In genomic region chr16:19071811-19072777, GRCh38 we compare ENCODE assay signal across 8 cellular contexts. TPM values are rescaled to one million over a fixed set of nuclear protein-coding genes. Genes with fewer than 3 reads are reported as not detected.
DNase-seq lines count a peak whose midpoint lies in the region; ATAC-seq, FAIRE-seq and TF ChIP-seq lines count a peak whose summit lies in the region.

No MANE protein-coding gene starts in this region.

- CTCF ChIA-PET in H1 (lab: Charles Lee; ENCODE audit: partially characterized antibody) = interaction anchor here (0.5 to 2.3 kb wide), 13 partner anchors 9 to 97 kb away, joined by 3 to 9 read pairs (median 4); partner anchors contain the start of gene TMC7

- H3K4me3 ChIP-seq in H1 (ENCODE audit: extremely low read depth in 1 of 4, insufficient read depth in 2 of 4, low read depth in 3 of 4, low read length in 4 of 4) (no peak overlapping the region), tibial nerve (no peak overlapping the region)

- TF ChIP-seq CTCF in H1 (IDR thresholded peaks at IDR 0.05; ENCODE audit: control extremely low read depth in 1 of 3, insufficient read depth in 1 of 3, low read depth in 1 of 3, low read length in 3 of 3) (peak; percentile 74 to 83 (median 82)), tibial nerve (IDR thresholded peaks at IDR 0.05) (peak in 4 of 5 experiments; percentile 53 to 63 (median 56))

- H3K79me2 ChIP-seq in H1 (ENCODE audit: control insufficient read depth in 1 of 2, insufficient read depth in 2 of 2, low read length in 2 of 2) = peaks cover 0 to 6% of the 10 kb centered on the region in 2 experiments; a peak in 2 of 4 replicates

- FAIRE-seq in H1 (lab: Jason Lieb, UNC) = no peak

- no peak overlapping the region for H3K18ac ChIP-seq in H1 (ENCODE audit: extremely low read depth, low read length)

- H2AFZ ChIP-seq in H1 (ENCODE audit: low read length) = no peak overlapping the region

- no peak for ATAC-seq in GM21723 (IDR thresholded peaks at IDR 0.05; ENCODE audit: unreplicated experiment)

- no peak overlapping the region for H2BK20ac ChIP-seq in H1 (ENCODE audit: low read length)

- no peak overlapping the region for H3K56ac ChIP-seq in H1 (replicated peaks; ENCODE audit: insufficient read length, low read depth, low read length)

- no peak overlapping the region for H3K4ac ChIP-seq in H1 (replicated peaks; ENCODE audit: insufficient read length, low read depth, low read length)

- no peak overlapping the region for H2BK5ac ChIP-seq in H1 (ENCODE audit: low read depth, low read length)

- H3K14ac ChIP-seq in H1 (ENCODE audit: insufficient read length) = no peak overlapping the region

- no peaks in the 10 kb centered on the region for H3K9me3 ChIP-seq in H1 (ENCODE audit: insufficient read depth in 2 of 2, low read depth in 1 of 2, low read length in 1 of 2)
- H3K9me3 ChIP-seq in tibial nerve = no peaks in the 10 kb centered on the region

- no peak overlapping the region for H3K4me2 ChIP-seq in H1 (ENCODE audit: insufficient read depth in 1 of 2, low read depth in 2 of 2, low read length in 2 of 2)

- no peak overlapping the region for H2BK120ac ChIP-seq in H1 (replicated peaks; ENCODE audit: low read depth, low read length)

- 82% methylated on average over 21 of the region's 21 CpGs; no CpG with 5 or more reads in 1 of the 2 experiments for WGBS in H1 (ENCODE audit: extremely low coverage in 1 of 2, insufficient coverage in 1 of 2, insufficient read length in 1 of 2, insufficient replicate concordance in 2 of 2, low coverage in 1 of 2, low lambda C conversion rate in 2 of 2, missing lambda C conversion rate in 1 of 2), 2 experiments
- WGBS in tibial nerve, 2 donors = 78 to 82% methylated on average over 21 of the region's 21 CpGs

- H4K91ac ChIP-seq in H1 (replicated peaks; ENCODE audit: insufficient read length, low read length) = no peak overlapping the region

- no peaks in the 10 kb centered on the region for H3K79me1 ChIP-seq in H1 (ENCODE audit: low read depth, low read length)

- no peak overlapping the region for H3K23ac ChIP-seq in H1 (ENCODE audit: insufficient read length)

- H2BK15ac ChIP-seq in H1 (ENCODE audit: low read length) = no peak overlapping the region

- H3K23me2 ChIP-seq in H1 (ENCODE audit: low read depth, low read length) = peaks cover 5% of the 10 kb centered on the region; the same call in 1 of the 2 replicates

- H4K20me1 ChIP-seq in H1 (replicated peaks in 1 of 2; ENCODE audit: control insufficient read depth in 1 of 2, insufficient read depth in 2 of 2, low read length in 2 of 2) = no peaks in the 10 kb centered on the region

- no peak overlapping the region for H4K8ac ChIP-seq in H1 (ENCODE audit: extremely low read depth, insufficient read depth, low read length)

- H4K5ac ChIP-seq in H1 (ENCODE audit: insufficient read length, low read depth, low read length) = no peak overlapping the region

- H3K27ac ChIP-seq in H1 (ENCODE audit: low read depth, low read length) (no peak overlapping the region), tibial nerve (no peak overlapping the region)

- H3K36me3 ChIP-seq in H1 (ENCODE audit: control insufficient read depth in 2 of 4, insufficient read depth in 4 of 4, low read length in 3 of 4) (peaks cover 0 to 12% (median 2%) of the 10 kb centered on the region in 4 experiments; a peak in 4 of 8 replicates), tibial nerve (peaks cover 0 to 60% (median 2%) of the 10 kb centered on the region in 3 donors)

- TF ChIP-seq EP300 in H1 (IDR thresholded peaks at IDR 0.05; ENCODE audit: borderline replicate concordance in 1 of 2, low read depth in 2 of 2, low read length in 2 of 2) = no peak
- no peak for TF ChIP-seq EP300 in tibial nerve (IDR thresholded peaks at IDR 0.05)

- H3K27me3 ChIP-seq in H1 (replicated peaks in 1 of 4; ENCODE audit: control insufficient read depth in 3 of 4, extremely low read depth in 1 of 4, insufficient read depth in 3 of 4, low read length in 3 of 4) (no peaks in the 10 kb centered on the region), tibial nerve (no peaks in the 10 kb centered on the region)

- no peak overlapping the region for H2AK5ac ChIP-seq in H1 (ENCODE audit: low read depth, low read length)

- no peak for TF ChIP-seq POLR2A in H1 (IDR thresholded peaks at IDR 0.05; ENCODE audit: control extremely low read depth in 1 of 2, low read depth in 2 of 2, low read length in 2 of 2)
- no peak for TF ChIP-seq POLR2A in tibial nerve (IDR thresholded peaks at IDR 0.05)

- TF ChIP-seq RAD21 in H1 (IDR thresholded peaks at IDR 0.05 in 1 of 2, conservative IDR thresholded peaks at IDR 0.05 in 1 of 2; ENCODE audit: low read depth in 2 of 2, low read length in 2 of 2) = peak; percentile 75 to 81

- H2BK12ac ChIP-seq in H1 (ENCODE audit: low read depth, low read length) = no peak overlapping the region

- H3K9ac ChIP-seq in H1 (replicated peaks in 1 of 4; ENCODE audit: extremely low read depth in 1 of 4, low read depth in 3 of 4, low read length in 3 of 4) = no peak overlapping the region

- POLR2A ChIA-PET in H1 (lab: Charles Lee; ENCODE audit: partially characterized antibody) = interaction anchor here (0.9 to 1.1 kb wide), 2 partner anchors 9 to 21 kb away, joined by 3 to 4 read pairs; no protein-coding TSS in a partner anchor

- H3K4me1 ChIP-seq in H1 (replicated peaks in 1 of 4; ENCODE audit: control insufficient read depth in 3 of 4, insufficient read depth in 4 of 4, low read length in 3 of 4) (no peaks in the 10 kb centered on the region), tibial nerve (peaks cover 0 to 26% (median 13%) of the 10 kb centered on the region in 4 donors)

- peak; percentile 29 for DNase-seq in NCI-H1436 (lab: John Stamatoyannopoulos, UW)
- no peak for DNase-seq in NCI-H1436 treated with DMSO at 0.1 percent for 48 hours (lab: John Stamatoyannopoulos, UW)
- peak; percentile 54 for DNase-seq in NCI-H1694 (lab: John Stamatoyannopoulos, UW)
- DNase-seq in activated CD4-positive, alpha-beta T cell treated with anti-CD3 and anti-CD28 coated beads, Interleukin-2, amount 50 U/mL, for 4 hours = peak; percentile 49 to 50
- peak in 1 of 2 experiments; percentile 85 for DNase-seq in H1 (ENCODE audit: low read depth in 1 of 2, low spot score in 2 of 2)
- DNase-seq in mucosa of gallbladder (ENCODE audit: low spot score) = peak; percentile 63
- DNase-seq in tibial nerve (ENCODE audit: low spot score in 2 of 2) = peak in 1 of 2 donors; percentile 30

TF ChIP-seq in H1, 55 proteins besides CTCF, POLR2A, EP300 and RAD21:
- no peak for TF ChIP-seq EZH2 (IDR thresholded peaks at IDR 0.05; ENCODE audit: low read depth, low read length, severe bottlenecking)
- TF ChIP-seq KDM1A (IDR thresholded peaks at IDR 0.05; ENCODE audit: borderline replicate concordance, low read length) = no peak
- TF ChIP-seq EGR1 (IDR thresholded peaks at IDR 0.05; ENCODE audit: borderline replicate concordance, low read depth, low read length) = no peak
- 0 out of 2 replicates have a peak, but pooled peaks have one; percentile 24 for TF ChIP-seq YY1 (IDR thresholded peaks at IDR 0.05; ENCODE audit: low read depth, low read length)
TF ChIP-seq in H1: peak in this region for 1.

RNA-seq across cellular contexts. Expression of gene COQ7, which starts 4.7 kb away (rescaled TPM):
- 15.2 and 17.7 TPM in 2 replicates for total RNA-seq in H1 (2021; fragmentation: NEBNext Ultra II Directional; extraction: Animal tissue kit (Norgen Biotek cat#: 25700))
- 7.1 and 10.4 TPM in 2 replicates for polyA plus RNA-seq in H1 (2011; rRNA removed)
- polyA plus RNA-seq in H1 (2011; cell fraction: cytosol; rRNA removed) = 15.2 TPM
- polyA plus RNA-seq in H1 (2011; cell fraction: nucleus; rRNA removed) = 6.6 TPM
- polyA plus RNA-seq in H1 (2012, experiment 1 of 2) = 13.2 to 16.9 TPM (median 15.3 TPM) in 4 replicates
- polyA plus RNA-seq in H1 (2012, experiment 2 of 2) = 6.6 TPM
- 7.7 TPM for polyA plus RNA-seq in H1 (2013, experiment 1 of 2)
- polyA plus RNA-seq in H1 (2013, experiment 2 of 2) = 9.0 TPM
- polyA minus RNA-seq in H1 (2011; rRNA and poly(A)+ RNA removed) = 9.8 and 14.4 TPM in 2 replicates
- polyA minus RNA-seq in H1 (2011; cell fraction: cytosol; rRNA and poly(A)+ RNA removed) = 13.9 TPM
- polyA minus RNA-seq in H1 (2011; cell fraction: nucleus; rRNA and poly(A)+ RNA removed) = 11.6 TPM
- total RNA-seq in mucosa of gallbladder (26.2 TPM), tibial nerve (10 to 100 TPM; 12.7 to 19.8 (median 14.2) TPM)

RNA-seq across cellular contexts. Expression of gene ITPRIPL2, which starts 41.7 kb away (rescaled TPM):
- 3.3 and 3.4 TPM in 2 replicates for total RNA-seq in H1 (2021; fragmentation: NEBNext Ultra II Directional; extraction: Animal tissue kit (Norgen Biotek cat#: 25700))
- polyA plus RNA-seq in H1 (2011; rRNA removed) = 1.1 and 1.8 TPM in 2 replicates
- polyA plus RNA-seq in H1 (2011; cell fraction: cytosol; rRNA removed) = 1.4 TPM
- 1.9 TPM for polyA plus RNA-seq in H1 (2011; cell fraction: nucleus; rRNA removed)
- 1.1 to 1.5 TPM (median 1.3 TPM) in 4 replicates for polyA plus RNA-seq in H1 (2012, experiment 1 of 2)
- polyA plus RNA-seq in H1 (2012, experiment 2 of 2) = 0.29 TPM
- 1.8 TPM for polyA plus RNA-seq in H1 (2013, experiment 1 of 2)
- 1.9 TPM for polyA plus RNA-seq in H1 (2013, experiment 2 of 2)
- polyA minus RNA-seq in H1 (2011; rRNA and poly(A)+ RNA removed) = 1.5 and 2.1 TPM in 2 replicates
- polyA minus RNA-seq in H1 (2011; cell fraction: cytosol; rRNA and poly(A)+ RNA removed) = 3.7 TPM
- 3.6 TPM for polyA minus RNA-seq in H1 (2011; cell fraction: nucleus; rRNA and poly(A)+ RNA removed)
- total RNA-seq in mucosa of gallbladder (37.5 TPM), tibial nerve (10 to 100 TPM; 51.3 to 68.7 (median 59.6) TPM)
